ENCODE assay signal across 1 cellular context in genomic region chr6:105985816-105986632, GRCh38.
TF ChIP-seq lines count a peak whose summit lies in the region.

No MANE protein-coding gene starts in this region.

TF ChIP-seq in HepG2, 621 proteins besides CTCF, POLR2A, EP300 and RAD21 (continued from another document):
- TF ChIP-seq ZNF674 (CRISPR knock-in tag; IDR thresholded peaks at IDR 0.05; ENCODE audit: low read depth) (no peak), KDM6A (CRISPR knock-in tag; IDR thresholded peaks at IDR 0.05; ENCODE audit: low read depth) (no peak), ZNF720 (CRISPR knock-in tag; IDR thresholded peaks at IDR 0.05) (no peak), KAT2B (IDR thresholded peaks at IDR 0.05; ENCODE audit: borderline replicate concordance, low read depth, low read length) (no peak), HNRNPH1 (optimal IDR thresholded peaks at IDR 0.05; ENCODE audit: low read depth, low read length) (no peak)
- TF ChIP-seq, protein P1, sequence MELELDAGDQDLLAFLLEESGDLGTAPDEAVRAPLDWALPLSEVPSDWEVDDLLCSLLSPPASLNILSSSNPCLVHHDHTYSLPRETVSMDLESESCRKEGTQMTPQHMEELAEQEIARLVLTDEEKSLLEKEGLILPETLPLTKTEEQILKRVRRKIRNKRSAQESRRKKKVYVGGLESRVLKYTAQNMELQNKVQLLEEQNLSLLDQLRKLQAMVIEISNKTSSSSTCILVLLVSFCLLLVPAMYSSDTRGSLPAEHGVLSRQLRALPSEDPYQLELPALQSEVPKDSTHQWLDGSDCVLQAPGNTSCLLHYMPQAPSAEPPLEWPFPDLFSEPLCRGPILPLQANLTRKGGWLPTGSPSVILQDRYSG (CRISPR knock-in tag; IDR thresholded peaks at IDR 0.05), result no peak
